In genomic region chr18:5091741-5092140, GRCh38 we compare ENCODE assay signal across 20 cellular contexts.
"Had no signal": no experiment of that assay in that cellular context is flagged by ENCODE, and none has a peak within 500 bp of the region (broad histone marks: within the 10 kb centered on the region; RNA-seq: fewer than 3 reads in every experiment).

No MANE protein-coding gene starts in this region.

- ATAC-seq: effector memory CD8-positive, alpha-beta T cell; esophagus mucosa; foreskin keratinocyte; gastrocnemius medialis; gastroesophageal sphincter; heart left ventricle; heart right ventricle had no signal

- DNase-seq: colonic mucosa; cortex of kidney; dermis blood vessel endothelial cell; dorsolateral prefrontal cortex; effector CD4-positive, alpha-beta T cell; effector CD8-positive, alpha-beta T cell; effector memory CD4-positive, alpha-beta T cell; effector memory CD8-positive, alpha-beta T cell; endodermal cell; erythroblast; esophagus squamous epithelium; foreskin fibroblast; foreskin keratinocyte; gastrocnemius medialis; glutamatergic neuron; head of caudate nucleus; heart left ventricle; heart right ventricle had no signal
